ENCODE assay signal across 8 cellular contexts in the genomic region with DNA sequence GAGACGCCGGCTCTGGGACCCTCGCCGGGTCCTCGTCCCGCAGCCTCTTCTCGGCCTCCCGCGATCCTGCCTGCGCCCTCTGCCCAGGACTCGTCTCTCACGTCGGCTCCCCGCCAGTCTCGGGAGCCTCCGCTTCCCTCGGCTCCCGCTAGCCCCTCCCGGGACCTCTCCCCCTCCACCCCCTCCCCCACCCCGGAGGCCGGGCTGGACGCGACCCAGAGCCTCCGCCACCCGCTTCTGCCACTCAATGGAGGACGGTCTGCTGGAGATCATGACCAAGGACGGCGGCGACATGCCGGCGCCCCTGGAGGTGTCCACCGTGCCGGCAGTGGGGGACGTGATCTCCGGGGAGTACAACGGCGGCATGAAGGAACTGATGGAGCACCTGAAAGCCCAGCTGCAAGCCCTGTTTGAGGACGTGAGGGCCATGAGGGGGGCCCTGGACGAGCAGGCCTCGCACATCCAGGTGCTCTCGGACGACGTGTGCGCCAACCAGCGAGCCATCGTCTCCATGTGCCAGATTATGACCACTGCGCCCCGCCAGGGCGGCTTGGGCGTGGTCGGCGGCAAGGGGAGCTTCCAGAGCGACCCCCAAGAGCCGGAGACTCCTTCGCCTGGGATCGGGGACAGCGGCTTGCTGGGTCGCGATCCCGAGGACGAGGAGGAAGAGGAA. TPM values are rescaled to one million over a fixed set of nuclear protein-coding genes. Genes with fewer than 3 reads are reported as not detected.
A peak's percentile ranks its signal among the peaks of the same experiment; 100 is the strongest.
DNase-seq lines count a peak whose midpoint lies in the region; ATAC-seq and TF ChIP-seq lines count a peak whose summit lies in the region.

No MANE protein-coding gene starts in this region.

- H3K9ac ChIP-seq in BLaER1 (peak overlapping the region; percentile 58; the same call in 1 of the 2 replicates), IMR-90 (ENCODE audit: low read depth, low read length) (no peak overlapping the region)

- in situ Hi-C loops in IMR-90 (cut with MboI; ENCODE audit: low sequenced_read_pairs) = no loop called here

- dilution Hi-C loops in IMR-90 (cut with HindIII; ENCODE audit: low sequenced_read_pairs, unreplicated experiment) = no loop called here

- POLR2A ChIA-PET in IMR-90 (lab: Charles Lee; ENCODE audit: unreplicated experiment) = no interaction called here

- H2AK5ac ChIP-seq in IMR-90 (ENCODE audit: low read depth, low read length) = no peak overlapping the region; the same call in 1 of the 2 replicates

- H2AK9ac ChIP-seq in IMR-90 (replicated peaks; ENCODE audit: low read depth, low read length, poor library complexity) = no peak overlapping the region

- H3K27me3 ChIP-seq in BLaER1 (peaks cover 31% of the 10 kb centered on the region), IMR-90 (ENCODE audit: control insufficient read depth, insufficient read depth, low read length) (peaks cover 57% of the 10 kb centered on the region), body of pancreas (peaks cover 0 to 20% of the 10 kb centered on the region in 2 donors), vagina (no peaks in the 10 kb centered on the region)

- no peaks in the 10 kb centered on the region; the same call in 1 of the 2 replicates for H3K9me1 ChIP-seq in IMR-90 (ENCODE audit: insufficient read depth, low read length)

- no peaks in the 10 kb centered on the region for H3K79me1 ChIP-seq in IMR-90 (ENCODE audit: low read depth in 1 of 2, low read length in 2 of 2)

- H3K4me3 Mint-ChIP-seq in memory B cell = peak overlapping the region; percentile 98

- no peak overlapping the region for H4K91ac ChIP-seq in IMR-90 (ENCODE audit: insufficient read depth, low read depth, low read length)

- peak overlapping the region; percentile 92 for H3K4me2 ChIP-seq in BLaER1
- peak overlapping the region; percentile 89 for H3K4me2 ChIP-seq in IMR-90 (ENCODE audit: low read depth, low read length)

- TF ChIP-seq CTCF in IMR-90 (conservative IDR thresholded peaks at IDR 0.05; ENCODE audit: low read depth, low read length) = no peak
- TF ChIP-seq CTCF in body of pancreas (IDR thresholded peaks at IDR 0.05) = no peak
- TF ChIP-seq CTCF in vagina (IDR thresholded peaks at IDR 0.05) = no peak

- TF ChIP-seq POLR2A in IMR-90 (IDR thresholded peaks at IDR 0.05; ENCODE audit: low read depth, low read length) (no peak), body of pancreas (IDR thresholded peaks at IDR 0.05) (no peak), vagina (IDR thresholded peaks at IDR 0.05) (no peak)

- H2AFZ ChIP-seq in IMR-90 (replicated peaks; ENCODE audit: low read length, poor library complexity) = peak overlapping the region; percentile 89

- peaks cover 46% of the 10 kb centered on the region for H3K4me1 ChIP-seq in BLaER1
- H3K4me1 ChIP-seq in IMR-90 (ENCODE audit: control insufficient read depth, insufficient read depth, low read length) = peaks cover 3% of the 10 kb centered on the region; the same call in 1 of the 2 replicates
- H3K4me1 ChIP-seq in body of pancreas = peaks cover 22% of the 10 kb centered on the region
- peaks cover 16% of the 10 kb centered on the region for H3K4me1 ChIP-seq in vagina

- H3K23ac ChIP-seq in IMR-90 (ENCODE audit: low read depth, low read length) = no peak overlapping the region

- DNase-seq in IMR-90 (no peak), body of pancreas (peak in 1 of 4 donors; percentile 9), memory B cell (ENCODE audit: low spot score in 2 of 2) (no peak), vagina (ENCODE audit: extremely low spot score in 2 of 2) (no peak), SW480 (ENCODE audit: low spot score) (no peak)

- H3K9me3 ChIP-seq in BLaER1 (no peaks in the 10 kb centered on the region), IMR-90 (ENCODE audit: control insufficient read depth, insufficient read depth, low read length) (no peaks in the 10 kb centered on the region), body of pancreas (no peaks in the 10 kb centered on the region), vagina (no peaks in the 10 kb centered on the region)

- TF ChIP-seq RAD21 in IMR-90 (IDR thresholded peaks at IDR 0.05; ENCODE audit: low read length) = no peak

- no peak overlapping the region for H3K56ac ChIP-seq in IMR-90 (ENCODE audit: extremely low read depth, insufficient read depth, low read length)

- peaks cover 16% of the 10 kb centered on the region for H3K4me1 Mint-ChIP-seq in memory B cell

- no peak overlapping the region for H2BK120ac ChIP-seq in IMR-90 (ENCODE audit: low read depth, low read length)

- H3K27me3 Mint-ChIP-seq in memory B cell = peaks cover 15% of the 10 kb centered on the region

- H3K4me3 ChIP-seq in BLaER1 (peak overlapping the region; percentile 84), IMR-90 (ENCODE audit: insufficient read depth, low read depth, low read length) (peak overlapping the region; percentile 51), body of pancreas (peak overlapping the region; percentile 9 to 11), vagina (peak overlapping the region; percentile 50 to 55)

- H2BK5ac ChIP-seq in IMR-90 (ENCODE audit: low read depth, low read length, poor library complexity, severe bottlenecking) = no peak overlapping the region

- ATAC-seq in IMR-90 (ENCODE audit: low read depth) = peak; percentile 7
- ATAC-seq in body of pancreas = peak; percentile 15
- no peak for ATAC-seq in memory B cell (ENCODE audit: low read depth)
- ATAC-seq in HG02884 (IDR thresholded peaks at IDR 0.05; ENCODE audit: unreplicated experiment) = no peak
- ATAC-seq in GM21390 (IDR thresholded peaks at IDR 0.05; ENCODE audit: unreplicated experiment) = no peak

- H3K4ac ChIP-seq in IMR-90 (ENCODE audit: low read depth, low read length) = no peak overlapping the region

- intact Hi-C loops in IMR-90 (cut with micrococcal nuclease) (no loop called here), body of pancreas (cut with DNase I) (no loop called here), vagina (cut with DNase I) (no loop called here)

- whole genome bisulfite sequencing in IMR-90 (ENCODE audit: extremely low coverage in 2 of 2, insufficient read length in 1 of 2), 2 experiments = 4% methylated on average over 33 of the region's 61 CpGs; no CpG with 5 or more reads in 1 of the 2 experiments
- WGBS in body of pancreas, 2 donors = 0 to 11% methylated on average over 11 to 49 of the region's 61 CpGs

- no peak overlapping the region for H3K14ac ChIP-seq in IMR-90 (replicated peaks; ENCODE audit: low read depth, low read length)

- no peak overlapping the region for H2BK20ac ChIP-seq in IMR-90 (ENCODE audit: low read depth, low read length)

- no peaks in the 10 kb centered on the region for H3K36me3 Mint-ChIP-seq in memory B cell

- H3K9me3 Mint-ChIP-seq in memory B cell = no peaks in the 10 kb centered on the region

- no peak overlapping the region for H3K27ac ChIP-seq in BLaER1
- H3K27ac ChIP-seq in IMR-90 (ENCODE audit: insufficient read depth, low read length) = no peak overlapping the region
- H3K27ac ChIP-seq in body of pancreas = no peak overlapping the region
- no peak overlapping the region for H3K27ac ChIP-seq in vagina

- H3K27ac Mint-ChIP-seq in memory B cell = no peak overlapping the region

- H4K20me1 ChIP-seq in BLaER1 (no peaks in the 10 kb centered on the region), IMR-90 (ENCODE audit: insufficient read depth, low read length) (no peaks in the 10 kb centered on the region)

- no peak overlapping the region for H3K18ac ChIP-seq in IMR-90 (ENCODE audit: low read depth, low read length)

- no peak overlapping the region for H2BK15ac ChIP-seq in IMR-90 (ENCODE audit: low read depth, low read length)

- CTCF ChIA-PET in IMR-90 (lab: Yijun Ruan, JAX) = interaction anchor here (1.0 to 1.3 kb wide), 2 partner anchors 10 to 16 kb away, joined by 3 to 4 read pairs; no protein-coding TSS in a partner anchor

- no peak overlapping the region for H4K5ac ChIP-seq in IMR-90 (ENCODE audit: low read depth, low read length)

- no TSS peak for BruUV-seq in IMR-90 (replicated peaks; lab: Mats Ljungman, UMichigan)

- peak overlapping the region in 1 of 2 experiments; percentile 4; a peak in 1 of 4 replicates for H4K8ac ChIP-seq in IMR-90 (ENCODE audit: low read depth in 2 of 2, low read length in 2 of 2)

- H3K36me3 ChIP-seq in BLaER1 (no peaks in the 10 kb centered on the region), IMR-90 (ENCODE audit: control insufficient read depth, insufficient read depth, low read length) (no peaks in the 10 kb centered on the region), body of pancreas (replicated peaks in 1 of 2; ENCODE audit: insufficient read depth in 1 of 2, low read depth in 2 of 2) (no peaks in the 10 kb centered on the region), vagina (no peaks in the 10 kb centered on the region)

TF ChIP-seq in IMR-90, 13 proteins besides CTCF, POLR2A, EP300 and RAD21 (continues in another document):
- TF ChIP-seq MAZ (IDR thresholded peaks at IDR 0.05; ENCODE audit: borderline replicate concordance, low read depth, low read length) (no peak), RFX5 (IDR thresholded peaks at IDR 0.05; ENCODE audit: low read depth, low read length) (no peak), RCOR1 (IDR thresholded peaks at IDR 0.05; ENCODE audit: insufficient replicate concordance, low read length) (no peak), BHLHE40 (IDR thresholded peaks at IDR 0.05; ENCODE audit: low read depth, low read length) (no peak), NFE2L2 (IDR thresholded peaks at IDR 0.05; ENCODE audit: low read depth, low read length) (no peak), SMC3 (IDR thresholded peaks at IDR 0.05; ENCODE audit: low read depth, low read length) (no peak), FOS (IDR thresholded peaks at IDR 0.05; ENCODE audit: low read depth, low read length) (no peak)

RNA-seq across cellular contexts. Expression of a gene that starts 0.6 kb away (rescaled TPM):
- total RNA-seq in IMR-90 (2012; rRNA removed) (under 0.01 and 0.18 TPM in 2 replicates), body of pancreas (under 1 TPM in 1 of 2 donors, not detected in 1; 0.26 TPM), vagina (1.2 TPM)
- polyA plus RNA-seq in IMR-90 (2012; rRNA removed) = 0.22 TPM in 2 replicates
- polyA plus RNA-seq in IMR-90 (2012; cell fraction: cytosol; rRNA removed) = 0.31 and 0.70 TPM in 2 replicates
- 0.17 and 0.32 TPM in 2 replicates for polyA plus RNA-seq in IMR-90 (2012; cell fraction: nucleus; rRNA removed; ENCODE audit: low replicate concordance)

RNA-seq across cellular contexts. Expression of a gene that starts 19.1 kb away (rescaled TPM):
- total RNA-seq in IMR-90 (2012; rRNA removed) = not detected in 2 replicates
- polyA plus RNA-seq in IMR-90 (2012; rRNA removed) = not detected in 2 replicates
- not detected in 2 replicates for polyA plus RNA-seq in IMR-90 (2012; cell fraction: cytosol; rRNA removed)
- not detected in 2 replicates for polyA plus RNA-seq in IMR-90 (2012; cell fraction: nucleus; rRNA removed; ENCODE audit: low replicate concordance)
- not detected for total RNA-seq in body of pancreas
- total RNA-seq in vagina = not detected

RNA-seq across cellular contexts. Expression of a gene that starts 26.7 kb away (rescaled TPM):
- total RNA-seq in IMR-90 (2012; rRNA removed) = 20.8 and 26.7 TPM in 2 replicates
- 19.3 and 22.9 TPM in 2 replicates for polyA plus RNA-seq in IMR-90 (2012; rRNA removed)
- 8.3 and 16.9 TPM in 2 replicates for polyA plus RNA-seq in IMR-90 (2012; cell fraction: cytosol; rRNA removed)
- 6.9 and 27.0 TPM in 2 replicates for polyA plus RNA-seq in IMR-90 (2012; cell fraction: nucleus; rRNA removed; ENCODE audit: low replicate concordance)
- 10 to 100 TPM; 27.2 to 33.0 TPM for total RNA-seq in body of pancreas
- total RNA-seq in vagina = 16.9 TPM

Comparison
In these comparisons a context has a peak if more than half of its experiments do, and no peak if none do; other contexts are left out.
1. H3K4me3 ChIP-seq: peak in every context shown above with its lines; median percentile 84 in BLaER1; 52 in vagina; 51 in IMR-90; 10 in body of pancreas.
2. ATAC-seq: peak in IMR-90 (single experiment) and body of pancreas (single experiment); none in memory B cell (single experiment), HG02884 (single experiment) and GM21390 (single experiment).